Comparison of ENCODE assay signal across 31 cellular contexts in genomic region chr4:108519208-108519833, GRCh38.
"Had no signal": no experiment of that assay in that cellular context is flagged by ENCODE, and none has a peak within 500 bp of the region (broad histone marks: within the 10 kb centered on the region; RNA-seq: fewer than 3 reads in every experiment).

No MANE protein-coding gene starts in this region.

- H3K36me3 ChIP-seq: brain microvascular endothelial cell, cardiac muscle cell, colonic mucosa, WERI-Rb-1 had no signal

- H3K4me3 ChIP-seq: cardiac muscle cell, colonic mucosa had no signal

- H3K4me3 Mint-ChIP-seq: activated CD8-positive, alpha-beta T cell treated with anti-CD3 and anti-CD28 coated beads for 36 hours; activated naive CD4-positive, alpha-beta T cell treated with anti-CD3 and anti-CD28 coated beads for 36 hours; activated T-cell treated with anti-CD3 and anti-CD28 coated beads, Interleukin-2, amount 50 U/mL, for 24 hours; central memory CD8-positive, alpha-beta T cell; T-cell had no signal

- FAIRE-seq: RCC 7860 had no signal

- H3K9me3 Mint-ChIP-seq: activated naive CD4-positive, alpha-beta T cell treated with anti-CD3 and anti-CD28 coated beads for 36 hours; activated T-cell treated with anti-CD3 and anti-CD28 coated beads, Interleukin-2, amount 50 U/mL, for 24 hours; central memory CD8-positive, alpha-beta T cell; T-cell had no signal

- H3K4me2 ChIP-seq: KMS-11 had no signal

- DNase-seq: activated CD4-positive, alpha-beta T cell treated with anti-CD3 and anti-CD28 coated beads for 1 hour; activated CD4-positive, alpha-beta T cell treated with anti-CD3 and anti-CD28 coated beads for 48 hours; activated CD4-positive, CD25-positive, alpha-beta regulatory T cell; activated CD8-positive, alpha-beta T cell treated with anti-CD3 and anti-CD28 coated beads for 36 hours; activated gamma-delta T cell treated with Interleukin-2 at 50 U/mL for 16 hours; activated naive CD4-positive, alpha-beta T cell treated with anti-CD3 and anti-CD28 coated beads for 36 hours; activated T-cell treated with anti-CD3 and anti-CD28 coated beads, Interleukin-2, amount 50 U/mL, for 24 hours; amniotic stem cell; aorta; brain microvascular endothelial cell; colonic mucosa; NCI-H1105; NCI-H1417 treated with DMSO at 0.1 percent for 48 hours; NCI-H187 treated with DMSO at 0.1 percent for 48 hours; NCI-H2081; NCI-H226; NCI-H446 treated with DMSO at 0.1 percent for 48 hours; NCI-H524; NCI-H69; NCI-H82; PC-3; SIG-M5; T-cell; T-helper 9 cell; WERI-Rb-1 had no signal

- H3K9ac ChIP-seq: KMS-11 had no signal

- H3K36me3 Mint-ChIP-seq: activated naive CD4-positive, alpha-beta T cell treated with anti-CD3 and anti-CD28 coated beads, Interleukin-2, amount 50 U/mL, for 72 hours; T-cell had no signal

- H3K27me3 Mint-ChIP-seq: activated CD8-positive, alpha-beta T cell treated with anti-CD3 and anti-CD28 coated beads for 36 hours; activated T-cell treated with anti-CD3 and anti-CD28 coated beads, Interleukin-2, amount 50 U/mL, for 24 hours had no signal

- H3K27ac Mint-ChIP-seq: activated CD8-positive, alpha-beta T cell treated with anti-CD3 and anti-CD28 coated beads for 36 hours; activated naive CD4-positive, alpha-beta T cell treated with anti-CD3 and anti-CD28 coated beads for 36 hours; activated naive CD4-positive, alpha-beta T cell treated with anti-CD3 and anti-CD28 coated beads, Interleukin-2, amount 50 U/mL, for 72 hours; activated T-cell treated with anti-CD3 and anti-CD28 coated beads, Interleukin-2, amount 50 U/mL, for 24 hours had no signal

- H3K27ac ChIP-seq: brain microvascular endothelial cell, cardiac muscle cell, colonic mucosa, KMS-11, RWPE1, WERI-Rb-1 had no signal

- H3K27me3 ChIP-seq: brain microvascular endothelial cell, cardiac muscle cell, colonic mucosa had no signal

- H3K9me3 ChIP-seq: colonic mucosa had no signal

- H3K4me1 ChIP-seq: colonic mucosa had no signal
